In the genomic region with DNA sequence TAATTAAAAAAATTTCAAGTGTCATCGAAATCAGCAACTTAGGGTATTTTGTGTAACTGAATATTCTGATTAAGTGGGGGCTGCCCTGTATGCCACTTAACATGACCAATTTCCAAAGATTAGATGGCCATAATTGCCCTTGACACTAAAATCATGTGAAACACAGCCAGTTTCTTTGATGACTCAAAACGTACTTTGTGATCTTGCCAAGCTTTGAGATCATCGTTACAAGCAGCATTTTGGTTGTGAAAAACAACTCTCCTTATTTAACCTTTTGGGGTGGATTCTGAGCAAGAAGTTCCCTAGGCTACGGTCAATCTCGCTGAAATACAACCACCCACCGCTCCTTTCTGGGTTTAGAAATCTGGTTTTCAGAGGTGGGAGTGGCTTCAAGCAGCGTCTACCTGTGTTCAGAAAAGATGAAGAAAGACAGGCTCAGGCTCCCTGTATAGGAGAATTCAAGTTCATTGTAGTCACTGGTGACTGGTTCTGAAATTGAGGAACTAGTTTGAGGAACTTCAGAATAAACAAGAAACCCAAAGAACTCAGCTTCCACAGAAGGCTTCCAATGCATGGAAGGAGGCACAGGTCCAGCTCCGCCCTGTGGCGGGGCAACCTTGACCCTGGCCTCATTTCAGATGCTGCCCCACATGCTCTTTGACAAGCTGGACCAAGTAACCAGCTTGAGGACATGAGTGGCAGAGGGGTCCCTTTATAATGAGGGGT, we compare ENCODE assay signal across 8 cellular contexts. TPM values are rescaled to one million over a fixed set of nuclear protein-coding genes. Genes with fewer than 3 reads are reported as not detected.
DNase-seq lines count a peak whose midpoint lies in the region; ATAC-seq and TF ChIP-seq lines count a peak whose summit lies in the region.

No MANE protein-coding gene starts in this region.

- peak overlapping the region; percentile 60 for H3K23ac ChIP-seq in IMR-90 (ENCODE audit: low read depth, low read length)

- H2BK20ac ChIP-seq in IMR-90 (ENCODE audit: low read depth, low read length): peak overlapping the region; percentile 59

- H3K27me3 ChIP-seq in IMR-90 (ENCODE audit: control insufficient read depth, insufficient read depth, low read length): no peaks in the 10 kb centered on the region

- CTCF ChIA-PET in IMR-90 (lab: Yijun Ruan, JAX): interaction anchor here (1.0 kb wide), 1 partner anchor 9 kb away, joined by 4 read pairs; no protein-coding TSS in a partner anchor

- TF ChIP-seq CTCF in GM12873 (IDR thresholded peaks at IDR 0.05; ENCODE audit: insufficient read depth, low read depth, low read length, missing control alignments) (peak; percentile 19), IMR-90 (conservative IDR thresholded peaks at IDR 0.05; ENCODE audit: low read depth, low read length) (no peak), retinal pigment epithelial cell (conservative IDR thresholded peaks at IDR 0.05; ENCODE audit: low read depth, low read length) (no peak)

- TF ChIP-seq POLR2A in IMR-90 (IDR thresholded peaks at IDR 0.05; ENCODE audit: low read depth, low read length): no peak

- in situ Hi-C loops in IMR-90 (cut with MboI; ENCODE audit: low sequenced_read_pairs): no loop called here

- DNase-seq in IMR-90 (peak; percentile 90), fibroblast of peridontal ligament (ENCODE audit: extremely low read depth) (peak; percentile 94), retinal pigment epithelial cell (ENCODE audit: low read depth) (peak; percentile 86), NCI-H526 (lab: John Stamatoyannopoulos, UW) (no peak)
- peak; percentile 25 for DNase-seq in activated CD4-positive, alpha-beta T cell treated with anti-CD3 and anti-CD28 coated beads, Interleukin-2, amount 50 U/mL, for 1 hour

- ATAC-seq in IMR-90 (ENCODE audit: low read depth) (peak; percentile 13), HG02571 (IDR thresholded peaks at IDR 0.05; ENCODE audit: unreplicated experiment) (no peak), HG03097 (IDR thresholded peaks at IDR 0.05; ENCODE audit: low FRiP score, unreplicated experiment) (no peak)

- H2AK5ac ChIP-seq in IMR-90 (ENCODE audit: low read depth, low read length): peak overlapping the region; percentile 86

- H3K9me1 ChIP-seq in IMR-90 (ENCODE audit: insufficient read depth, low read length): peaks cover 44% of the 10 kb centered on the region

- H3K56ac ChIP-seq in IMR-90 (ENCODE audit: extremely low read depth, insufficient read depth, low read length): peak overlapping the region; percentile 45; the same call in 1 of the 2 replicates

- intact Hi-C loops in IMR-90 (cut with micrococcal nuclease): no loop called here

- no peak overlapping the region for H3K9ac ChIP-seq in IMR-90 (ENCODE audit: low read depth, low read length)

- peak overlapping the region; percentile 89 for H4K5ac ChIP-seq in IMR-90 (ENCODE audit: low read depth, low read length)

- dilution Hi-C loops in IMR-90 (cut with HindIII; ENCODE audit: low sequenced_read_pairs, unreplicated experiment): no loop called here

- H3K14ac ChIP-seq in IMR-90 (replicated peaks; ENCODE audit: low read depth, low read length): peak overlapping the region; percentile 49

- H4K91ac ChIP-seq in IMR-90 (ENCODE audit: insufficient read depth, low read depth, low read length): peak overlapping the region; percentile 47; the same call in 1 of the 2 replicates

- H4K20me1 ChIP-seq in IMR-90 (ENCODE audit: insufficient read depth, low read length): peaks cover 66% of the 10 kb centered on the region

- H3K4me2 ChIP-seq in IMR-90 (ENCODE audit: low read depth, low read length): peak overlapping the region; percentile 82

- H3K4me1 ChIP-seq in IMR-90 (ENCODE audit: control insufficient read depth, insufficient read depth, low read length): peaks cover 40% of the 10 kb centered on the region

- WGBS in IMR-90 (ENCODE audit: extremely low coverage in 2 of 2, insufficient read length in 1 of 2), 2 experiments: no CpG with 5 or more reads among the region's 9 CpGs

- H3K4ac ChIP-seq in IMR-90 (ENCODE audit: low read depth, low read length): peak overlapping the region; percentile 84

- peak overlapping the region; percentile 59 for H2BK120ac ChIP-seq in IMR-90 (ENCODE audit: low read depth, low read length)

- H4K8ac ChIP-seq in IMR-90 (ENCODE audit: low read depth in 2 of 2, low read length in 2 of 2): peak overlapping the region in 1 of 2 experiments; percentile 75; a peak in 2 of 4 replicates

- H2BK5ac ChIP-seq in IMR-90 (ENCODE audit: low read depth, low read length, poor library complexity, severe bottlenecking): peak overlapping the region; percentile 85

- H3K27ac ChIP-seq in IMR-90 (ENCODE audit: insufficient read depth, low read length): peak overlapping the region; percentile 85

- no peak for TF ChIP-seq RAD21 in IMR-90 (IDR thresholded peaks at IDR 0.05; ENCODE audit: low read length)

- peaks cover 43 to 88% of the 10 kb centered on the region in 2 experiments for H3K79me1 ChIP-seq in IMR-90 (ENCODE audit: low read depth in 1 of 2, low read length in 2 of 2)

- peaks cover 8% of the 10 kb centered on the region for H3K36me3 ChIP-seq in IMR-90 (ENCODE audit: control insufficient read depth, insufficient read depth, low read length)

- no peaks in the 10 kb centered on the region for H3K9me3 ChIP-seq in IMR-90 (ENCODE audit: control insufficient read depth, insufficient read depth, low read length)

- H3K4me3 ChIP-seq in IMR-90 (ENCODE audit: insufficient read depth, low read depth, low read length) (no peak overlapping the region), retinal pigment epithelial cell (ENCODE audit: low read length) (no peak overlapping the region)

- POLR2A ChIA-PET in IMR-90 (lab: Charles Lee; ENCODE audit: unreplicated experiment): no interaction called here

- H2AK9ac ChIP-seq in IMR-90 (replicated peaks; ENCODE audit: low read depth, low read length, poor library complexity): no peak overlapping the region

- no peak overlapping the region for H2AFZ ChIP-seq in IMR-90 (replicated peaks; ENCODE audit: low read length, poor library complexity)

- peak overlapping the region; percentile 71 for H3K18ac ChIP-seq in IMR-90 (ENCODE audit: low read depth, low read length)

- BruUV-seq in IMR-90 (replicated peaks; lab: Mats Ljungman, UMichigan): no TSS peak

- no peak overlapping the region; the same call in 2 of the 3 replicates for H2BK15ac ChIP-seq in IMR-90 (ENCODE audit: low read depth, low read length)

TF ChIP-seq in IMR-90, 13 proteins besides CTCF, POLR2A, EP300 and RAD21:
- TF ChIP-seq, protein P1, sequence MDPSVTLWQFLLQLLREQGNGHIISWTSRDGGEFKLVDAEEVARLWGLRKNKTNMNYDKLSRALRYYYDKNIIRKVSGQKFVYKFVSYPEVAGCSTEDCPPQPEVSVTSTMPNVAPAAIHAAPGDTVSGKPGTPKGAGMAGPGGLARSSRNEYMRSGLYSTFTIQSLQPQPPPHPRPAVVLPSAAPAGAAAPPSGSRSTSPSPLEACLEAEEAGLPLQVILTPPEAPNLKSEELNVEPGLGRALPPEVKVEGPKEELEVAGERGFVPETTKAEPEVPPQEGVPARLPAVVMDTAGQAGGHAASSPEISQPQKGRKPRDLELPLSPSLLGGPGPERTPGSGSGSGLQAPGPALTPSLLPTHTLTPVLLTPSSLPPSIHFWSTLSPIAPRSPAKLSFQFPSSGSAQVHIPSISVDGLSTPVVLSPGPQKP (IDR thresholded peaks at IDR 0.05; ENCODE audit: borderline replicate concordance, low read depth, low read length): no peak
- TF ChIP-seq, protein P2, sequence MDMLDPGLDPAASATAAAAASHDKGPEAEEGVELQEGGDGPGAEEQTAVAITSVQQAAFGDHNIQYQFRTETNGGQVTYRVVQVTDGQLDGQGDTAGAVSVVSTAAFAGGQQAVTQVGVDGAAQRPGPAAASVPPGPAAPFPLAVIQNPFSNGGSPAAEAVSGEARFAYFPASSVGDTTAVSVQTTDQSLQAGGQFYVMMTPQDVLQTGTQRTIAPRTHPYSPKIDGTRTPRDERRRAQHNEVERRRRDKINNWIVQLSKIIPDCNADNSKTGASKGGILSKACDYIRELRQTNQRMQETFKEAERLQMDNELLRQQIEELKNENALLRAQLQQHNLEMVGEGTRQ (IDR thresholded peaks at IDR 0.05; ENCODE audit: low read depth, low read length): no peak
- TF ChIP-seq NFE2L2 (IDR thresholded peaks at IDR 0.05; ENCODE audit: low read depth, low read length) (peak; percentile 34; the same call in 1 of the 2 replicates), MAFK (IDR thresholded peaks at IDR 0.05; ENCODE audit: low read depth, low read length) (no peak), RFX5 (IDR thresholded peaks at IDR 0.05; ENCODE audit: low read depth, low read length) (no peak), CEBPB (IDR thresholded peaks at IDR 0.05; ENCODE audit: low read depth, low read length) (peak; percentile 37), BHLHE40 (IDR thresholded peaks at IDR 0.05; ENCODE audit: low read depth, low read length) (no peak), RCOR1 (IDR thresholded peaks at IDR 0.05; ENCODE audit: insufficient replicate concordance, low read length) (no peak), SMC3 (IDR thresholded peaks at IDR 0.05; ENCODE audit: low read depth, low read length) (no peak), FOS (IDR thresholded peaks at IDR 0.05; ENCODE audit: low read depth, low read length) (peak; percentile 62; the same call in 1 of the 2 replicates), MXI1 (IDR thresholded peaks at IDR 0.05; ENCODE audit: borderline replicate concordance, low read depth, low read length) (no peak), MAZ (IDR thresholded peaks at IDR 0.05; ENCODE audit: borderline replicate concordance, low read depth, low read length) (no peak), CHD1 (IDR thresholded peaks at IDR 0.05; ENCODE audit: low read depth, low read length) (no peak)
TF ChIP-seq in IMR-90: peak in this region for 3.

RNA-seq across cellular contexts. Expression of gene MAP3K14, which starts 9.4 kb away (rescaled TPM):
- total RNA-seq in IMR-90 (2012; rRNA removed): 3.6 and 4.1 TPM in 2 replicates
- 19.9 and 21.7 TPM in 2 replicates for polyA plus RNA-seq in IMR-90 (2012; rRNA removed)
- 11.1 and 15.2 TPM in 2 replicates for polyA plus RNA-seq in IMR-90 (2012; cell fraction: cytosol; rRNA removed)
- polyA plus RNA-seq in IMR-90 (2012; cell fraction: nucleus; rRNA removed; ENCODE audit: low replicate concordance): 52.0 and 95.3 TPM in 2 replicates

RNA-seq across cellular contexts. Expression of gene SPATA32, which starts 45.6 kb away (rescaled TPM):
- total RNA-seq in IMR-90 (2012; rRNA removed): under 0.01 and 0.18 TPM in 2 replicates
- polyA plus RNA-seq in IMR-90 (2012; rRNA removed): not detected in 2 replicates
- not detected in 2 replicates for polyA plus RNA-seq in IMR-90 (2012; cell fraction: cytosol; rRNA removed)
- polyA plus RNA-seq in IMR-90 (2012; cell fraction: nucleus; rRNA removed; ENCODE audit: low replicate concordance): 0.09 TPM in 1 of 2 replicates, not detected in the other

Comparison
In these comparisons a context has a peak if more than half of its experiments do, and no peak if none do; other contexts are left out.
1. DNase-seq: peak in IMR-90 (single experiment), activated CD4-positive, alpha-beta T cell treated with anti-CD3 and anti-CD28 coated beads, Interleukin-2, amount 50 U/mL, for 1 hour (single experiment), fibroblast of peridontal ligament (single experiment) and retinal pigment epithelial cell (single experiment); none in NCI-H526 (0 of 2).